ENCODE assay signal across 1 cellular context in the genomic region with DNA sequence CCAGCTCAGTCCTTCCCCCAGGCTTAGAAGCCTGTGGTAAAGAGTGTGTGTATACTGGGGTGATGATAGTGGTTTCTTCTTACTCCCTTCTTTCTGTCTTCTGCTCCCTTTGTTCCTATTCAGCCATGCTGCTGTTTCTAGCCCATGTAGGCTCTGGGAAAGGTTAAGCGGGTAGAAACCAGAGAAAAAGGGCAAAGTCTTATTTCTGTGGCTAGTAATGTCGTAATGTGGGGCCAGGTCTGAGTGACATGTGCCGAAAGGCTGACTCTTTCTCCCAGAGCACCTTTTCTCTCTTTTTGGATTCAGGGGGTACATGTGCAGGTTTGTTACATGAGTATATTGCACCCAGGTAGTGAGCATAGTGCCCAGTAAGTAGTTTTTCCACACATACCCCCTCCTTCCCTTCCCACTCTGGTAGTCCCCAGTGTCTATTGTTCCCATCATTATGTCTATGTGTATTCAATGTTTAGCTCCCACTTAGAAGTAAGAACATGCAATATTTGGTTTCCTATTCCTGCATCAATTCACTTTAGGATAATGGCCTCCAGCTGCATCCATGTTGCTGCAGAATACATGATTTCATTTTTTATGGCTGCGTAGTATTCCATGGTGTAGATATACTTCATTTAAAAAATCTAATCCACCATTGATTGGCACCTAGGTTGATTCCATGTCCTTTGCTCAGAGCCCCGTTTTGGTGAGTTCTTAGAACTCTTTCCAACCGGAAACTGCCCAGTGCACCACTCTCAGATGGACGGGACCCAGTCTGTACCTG.
A peak's percentile ranks its signal among the peaks of the same experiment; 100 is the strongest.
TF ChIP-seq lines count a peak whose summit lies in the region.

No MANE protein-coding gene starts in this region.

TF ChIP-seq in HepG2, 621 proteins besides CTCF, POLR2A, EP300 and RAD21 (continued from another document):
- TF ChIP-seq, protein P1, sequence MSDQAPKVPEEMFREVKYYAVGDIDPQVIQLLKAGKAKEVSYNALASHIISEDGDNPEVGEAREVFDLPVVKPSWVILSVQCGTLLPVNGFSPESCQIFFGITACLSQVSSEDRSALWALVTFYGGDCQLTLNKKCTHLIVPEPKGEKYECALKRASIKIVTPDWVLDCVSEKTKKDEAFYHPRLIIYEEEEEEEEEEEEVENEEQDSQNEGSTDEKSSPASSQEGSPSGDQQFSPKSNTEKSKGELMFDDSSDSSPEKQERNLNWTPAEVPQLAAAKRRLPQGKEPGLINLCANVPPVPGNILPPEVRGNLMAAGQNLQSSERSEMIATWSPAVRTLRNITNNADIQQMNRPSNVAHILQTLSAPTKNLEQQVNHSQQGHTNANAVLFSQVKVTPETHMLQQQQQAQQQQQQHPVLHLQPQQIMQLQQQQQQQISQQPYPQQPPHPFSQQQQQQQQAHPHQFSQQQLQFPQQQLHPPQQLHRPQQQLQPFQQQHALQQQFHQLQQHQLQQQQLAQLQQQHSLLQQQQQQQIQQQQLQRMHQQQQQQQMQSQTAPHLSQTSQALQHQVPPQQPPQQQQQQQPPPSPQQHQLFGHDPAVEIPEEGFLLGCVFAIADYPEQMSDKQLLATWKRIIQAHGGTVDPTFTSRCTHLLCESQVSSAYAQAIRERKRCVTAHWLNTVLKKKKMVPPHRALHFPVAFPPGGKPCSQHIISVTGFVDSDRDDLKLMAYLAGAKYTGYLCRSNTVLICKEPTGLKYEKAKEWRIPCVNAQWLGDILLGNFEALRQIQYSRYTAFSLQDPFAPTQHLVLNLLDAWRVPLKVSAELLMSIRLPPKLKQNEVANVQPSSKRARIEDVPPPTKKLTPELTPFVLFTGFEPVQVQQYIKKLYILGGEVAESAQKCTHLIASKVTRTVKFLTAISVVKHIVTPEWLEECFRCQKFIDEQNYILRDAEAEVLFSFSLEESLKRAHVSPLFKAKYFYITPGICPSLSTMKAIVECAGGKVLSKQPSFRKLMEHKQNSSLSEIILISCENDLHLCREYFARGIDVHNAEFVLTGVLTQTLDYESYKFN (CRISPR knock-in tag; conservative IDR thresholded peaks at IDR 0.05), result 0 out of 2 replicates have a peak, but pooled peaks have one; percentile 13
- TF ChIP-seq TARDBP (CRISPR knock-in tag; IDR thresholded peaks at IDR 0.05) (peak; percentile 36; the same call in 1 of the 2 replicates), NCOA2 (CRISPR knock-in tag; IDR thresholded peaks at IDR 0.05) (no peak), SYNCRIP (IDR thresholded peaks at IDR 0.05; ENCODE audit: insufficient read depth, low read depth, low read length) (no peak), MED1 (CRISPR knock-in tag; IDR thresholded peaks at IDR 0.05) (0 out of 2 replicates have a peak, but pooled peaks have one; percentile 4), NRL (CRISPR knock-in tag; IDR thresholded peaks at IDR 0.05; ENCODE audit: borderline replicate concordance) (no peak), HOMEZ (CRISPR knock-in tag; IDR thresholded peaks at IDR 0.05; ENCODE audit: low read depth) (no peak), MYNN (CRISPR knock-in tag; IDR thresholded peaks at IDR 0.05; ENCODE audit: low read depth) (no peak)
